In genomic region chr22:22159384-22159783, GRCh38 we compare ENCODE assay signal across 31 cellular contexts.
"Had no signal": no experiment of that assay in that cellular context is flagged by ENCODE, and none has a peak within 500 bp of the region (broad histone marks: within the 10 kb centered on the region; RNA-seq: fewer than 3 reads in every experiment).

No MANE protein-coding gene starts in this region.

- H3K9me3 Mint-ChIP-seq: activated CD8-positive, alpha-beta T cell treated with anti-CD3 and anti-CD28 coated beads for 36 hours; activated naive CD8-positive, alpha-beta T cell treated with anti-CD3 and anti-CD28 coated beads for 36 hours; activated T-cell treated with anti-CD3 and anti-CD28 coated beads, Interleukin-2, amount 50 U/mL, for 4 hours; activated T-helper 17 cell treated with anti-CD3 and anti-CD28 coated beads, Interleukin-2, amount 50 U/mL, for 72 hours; effector memory CD8-positive, alpha-beta T cell; neural crest cell; stimulated activated effector memory CD8-positive, alpha-beta T cell treated with anti-CD3 and anti-CD28 coated beads, Interleukin-12 subunit alpha, Interleukin-12 subunit beta, amount 100 ng/mL, for 72 hours had no signal

- DNase-seq: activated CD4-positive, alpha-beta T cell treated with anti-CD3 and anti-CD28 coated beads for 1 hour; activated CD4-positive, alpha-beta T cell treated with anti-CD3 and anti-CD28 coated beads, Interleukin-2, amount 50 U/mL, for 1 hour; activated CD8-positive, alpha-beta T cell treated with anti-CD3 and anti-CD28 coated beads for 36 hours; activated gamma-delta T cell treated with Interleukin-2 at 50 U/mL for 16 hours; activated naive CD8-positive, alpha-beta T cell treated with anti-CD3 and anti-CD28 coated beads for 36 hours; activated T-cell treated with anti-CD3 and anti-CD28 coated beads, Interleukin-2, amount 50 U/mL, for 4 hours; adrenal gland; aorta; body of pancreas; colonic mucosa; dorsolateral prefrontal cortex; effector memory CD8-positive, alpha-beta T cell; erythroblast; gastrocnemius medialis; left cardiac atrium; midbrain; naive thymus-derived CD8-positive, alpha-beta T cell; nucleus accumbens; pancreas; sigmoid colon; small intestine; stimulated activated CD4-positive, alpha-beta T cell treated with anti-CD3 and anti-CD28 coated beads, Interleukin-4, amount 100 ng/mL, for 24 hours; stomach; T-helper 17 cell; T1000; thyroid gland; upper lobe of left lung had no signal

- H3K27ac Mint-ChIP-seq: activated CD8-positive, alpha-beta T cell treated with anti-CD3 and anti-CD28 coated beads for 36 hours; activated naive CD8-positive, alpha-beta T cell treated with anti-CD3 and anti-CD28 coated beads for 36 hours; activated T-helper 17 cell treated with anti-CD3 and anti-CD28 coated beads, Interleukin-2, amount 50 U/mL, for 72 hours; effector memory CD8-positive, alpha-beta T cell; stimulated activated effector memory CD8-positive, alpha-beta T cell treated with anti-CD3 and anti-CD28 coated beads, Interleukin-12 subunit alpha, Interleukin-12 subunit beta, amount 100 ng/mL, for 72 hours; T-helper 17 cell had no signal

- H3K36me3 Mint-ChIP-seq: activated naive CD8-positive, alpha-beta T cell treated with anti-CD3 and anti-CD28 coated beads for 36 hours; naive thymus-derived CD8-positive, alpha-beta T cell; stimulated activated effector memory CD8-positive, alpha-beta T cell treated with anti-CD3 and anti-CD28 coated beads, Interleukin-12 subunit alpha, Interleukin-12 subunit beta, amount 100 ng/mL, for 72 hours had no signal

- H3K4me3 Mint-ChIP-seq: activated CD8-positive, alpha-beta T cell treated with anti-CD3 and anti-CD28 coated beads for 36 hours; activated naive CD8-positive, alpha-beta T cell treated with anti-CD3 and anti-CD28 coated beads for 36 hours; activated T-cell treated with anti-CD3 and anti-CD28 coated beads, Interleukin-2, amount 50 U/mL, for 4 hours; activated T-helper 17 cell treated with anti-CD3 and anti-CD28 coated beads, Interleukin-2, amount 50 U/mL, for 72 hours; effector memory CD8-positive, alpha-beta T cell; naive thymus-derived CD8-positive, alpha-beta T cell; neural crest cell; stimulated activated effector memory CD8-positive, alpha-beta T cell treated with anti-CD3 and anti-CD28 coated beads, Interleukin-12 subunit alpha, Interleukin-12 subunit beta, amount 100 ng/mL, for 72 hours; T-helper 17 cell had no signal

- H3K4me1 Mint-ChIP-seq: activated T-helper 17 cell treated with anti-CD3 and anti-CD28 coated beads, Interleukin-2, amount 50 U/mL, for 72 hours; neural crest cell had no signal

- FAIRE-seq: keratinocyte, pancreas, small intestine had no signal

- ATAC-seq: activated CD8-positive, alpha-beta T cell treated with anti-CD3 and anti-CD28 coated beads for 36 hours; activated T-cell treated with anti-CD3 and anti-CD28 coated beads, Interleukin-2, amount 50 U/mL, for 4 hours; activated T-helper 17 cell treated with anti-CD3 and anti-CD28 coated beads, Interleukin-2, amount 50 U/mL, for 72 hours; body of pancreas; effector memory CD8-positive, alpha-beta T cell; gastrocnemius medialis; left cardiac atrium; naive thymus-derived CD8-positive, alpha-beta T cell; pancreas; stimulated activated effector memory CD8-positive, alpha-beta T cell treated with anti-CD3 and anti-CD28 coated beads, Interleukin-12 subunit alpha, Interleukin-12 subunit beta, amount 100 ng/mL, for 72 hours; T-helper 17 cell had no signal
